11 cellular contexts compared by ENCODE assay signal in the genomic region with DNA sequence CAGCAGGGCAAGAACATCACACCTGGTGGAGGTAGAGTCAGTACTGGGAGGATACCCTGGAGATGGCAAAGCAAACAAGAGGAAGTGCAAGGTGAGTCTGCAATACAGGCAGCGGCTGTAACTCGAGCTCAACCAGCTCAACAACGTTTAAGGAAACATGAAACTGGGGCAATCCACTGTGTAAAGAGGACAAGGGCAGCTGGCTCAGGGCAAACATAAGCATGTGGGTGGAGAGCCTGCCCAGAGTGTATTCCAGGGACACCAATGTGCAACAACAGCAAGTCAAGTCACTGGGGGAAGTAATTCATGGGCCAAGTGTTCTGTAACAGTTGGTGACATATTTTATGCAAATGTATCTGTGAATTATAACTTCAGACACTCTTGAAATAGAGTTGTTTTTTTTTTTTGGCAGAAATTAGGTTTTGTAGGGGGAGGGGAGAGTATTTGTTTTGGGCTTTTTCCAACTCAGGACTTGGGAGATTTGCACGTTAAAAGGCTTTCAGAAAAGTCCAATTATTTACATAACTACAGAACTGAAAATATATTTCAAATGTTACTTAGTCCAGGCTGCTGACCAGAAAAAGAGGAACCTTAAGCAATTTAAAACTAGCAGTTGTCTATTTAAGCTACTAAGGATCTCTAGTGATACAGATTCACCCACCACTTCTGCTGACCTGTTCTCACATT. TPM values are rescaled to one million over a fixed set of nuclear protein-coding genes. Genes with fewer than 3 reads are reported as not detected.
DNase-seq lines count a peak whose midpoint lies in the region; ATAC-seq and TF ChIP-seq lines count a peak whose summit lies in the region.
"Had no signal": no experiment of that assay in that cellular context is flagged by ENCODE, and none has a peak within 500 bp of the region (broad histone marks: within the 10 kb centered on the region; RNA-seq: fewer than 3 reads in every experiment).

No MANE protein-coding gene starts in this region.

- no peak for TF ChIP-seq CTCF in psoas muscle (IDR thresholded peaks at IDR 0.05)

- H3K4me3 ChIP-seq in psoas muscle = no peak overlapping the region

- ATAC-seq in psoas muscle (peak; percentile 33 to 89 (median 88)), HG02973 (IDR thresholded peaks at IDR 0.05; ENCODE audit: unreplicated experiment) (no peak), HG03196 (IDR thresholded peaks at IDR 0.05; ENCODE audit: unreplicated experiment) (no peak)

- H3K4me1 ChIP-seq in psoas muscle = no peaks in the 10 kb centered on the region

- H3K27me3 ChIP-seq in psoas muscle (ENCODE audit: insufficient read depth in 3 of 3, low read length in 2 of 3) = no peaks in the 10 kb centered on the region

- DNase-seq in Kasumi-1 (lab: John Stamatoyannopoulos, UW) (peak; percentile 21 to 39), NCI-H526 (lab: John Stamatoyannopoulos, UW) (peak; percentile 95 to 97), dedifferentiated amniotic fluid mesenchymal stem cell (ENCODE audit: extremely low spot score) (peak; percentile 19), psoas muscle (peak in 1 of 2 donors; percentile 12), T-helper 9 cell (no peak)
- no peak for DNase-seq in stimulated activated CD4-positive, alpha-beta T cell treated with anti-CD3 and anti-CD28 coated beads, Interleukin-4, amount 100 ng/mL, for 1 hour
- DNase-seq: cortex of kidney, naive B cell had no signal

- intact Hi-C loops in psoas muscle (cut with DNase I) = no loop called here

- no peak overlapping the region for H3K27ac ChIP-seq in psoas muscle

- no peaks in the 10 kb centered on the region for H3K36me3 ChIP-seq in psoas muscle (ENCODE audit: insufficient read depth in 1 of 2, low read depth in 1 of 2)

- H3K9me3 ChIP-seq in psoas muscle = no peaks in the 10 kb centered on the region

- WGBS in psoas muscle, 3 donors = 7 to 16% (median 7%) methylated on average over 4 of the region's 4 CpGs

RNA-seq across cellular contexts. Expression of gene NRXN1, which starts 18.7 kb away (rescaled TPM):
- 1 to 10 TPM in 1 of 4 donors, under 1 TPM in 3; 0.16 to 1.3 (median 0.27) TPM for total RNA-seq in psoas muscle
- polyA plus RNA-seq in psoas muscle = under 1 TPM; 0.04 to 0.49 (median 0.16) TPM
- total RNA-seq: T-helper 1 cell treated with Interleukin-12 subunit alpha and Interleukin-12 subunit beta and Interleukin-4 antibody, amounts not matched to agents 30 ng/mL and 1 ng/mL, for 36 hours had no signal

Comparison
In these comparisons a context has a peak if more than half of its experiments do, and no peak if none do; other contexts are left out.
1. DNase-seq: peak in Kasumi-1 (2 of 2), NCI-H526 (2 of 2) and dedifferentiated amniotic fluid mesenchymal stem cell (single experiment); none in T-helper 9 cell (single experiment) and stimulated activated CD4-positive, alpha-beta T cell treated with anti-CD3 and anti-CD28 coated beads, Interleukin-4, amount 100 ng/mL, for 1 hour (single experiment).
2. ATAC-seq: peak in psoas muscle (4 of 4); none in HG02973 (single experiment) and HG03196 (single experiment).